In the genomic region with DNA sequence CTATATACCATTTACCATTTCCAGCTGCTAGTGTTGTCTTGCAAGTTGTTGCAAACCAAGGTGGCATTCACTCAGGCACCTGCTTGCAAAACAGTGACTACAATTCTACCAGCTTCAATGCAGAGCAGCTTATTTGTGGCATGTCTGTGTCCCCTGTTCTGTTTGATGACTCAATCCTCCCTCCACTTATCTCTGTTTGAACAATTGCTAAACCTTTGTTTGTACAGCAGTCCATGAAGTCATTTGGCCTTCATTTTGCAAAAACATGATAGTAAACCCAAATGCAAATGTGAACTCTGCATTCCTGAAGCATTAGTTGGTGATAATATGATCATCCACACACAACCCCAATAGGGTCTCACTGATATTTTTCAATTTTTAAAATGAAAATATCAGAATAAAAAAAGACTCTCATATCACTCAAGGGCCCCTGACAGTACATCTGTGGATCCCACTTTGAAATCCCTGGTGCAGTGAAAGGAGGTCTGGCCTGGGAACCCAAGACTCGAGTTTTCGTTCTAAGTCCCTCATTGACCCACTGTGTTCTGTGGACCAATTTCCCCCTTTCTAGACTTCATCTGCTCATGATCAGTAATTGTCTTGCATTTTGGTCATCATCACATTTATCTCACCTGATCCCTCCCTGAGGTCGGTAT, we compare ENCODE assay signal across 1 cellular context.
TF ChIP-seq lines count a peak whose summit lies in the region.

No MANE protein-coding gene starts in this region.

TF ChIP-seq in K562, 482 proteins besides CTCF, POLR2A, EP300 and RAD21 (continued from another document and continues in another):
- TF ChIP-seq SMAD1 (IDR thresholded peaks at IDR 0.05; ENCODE audit: low read depth, low read length, partially characterized antibody), result no peak
- no peak for TF ChIP-seq ZNF445 (CRISPR knock-in tag; IDR thresholded peaks at IDR 0.05; ENCODE audit: low read depth)
- no peak for TF ChIP-seq FUS (optimal IDR thresholded peaks at IDR 0.05; ENCODE audit: low read depth, low read length)
- no peak for TF ChIP-seq SMAD2 (IDR thresholded peaks at IDR 0.05; ENCODE audit: low read depth, low read length)
- no peak for TF ChIP-seq XRCC5 (IDR thresholded peaks at IDR 0.05; ENCODE audit: low read depth, low read length)
- peak in 1 of 2 experiments; percentile 55; a peak in 2 of 4 replicates for TF ChIP-seq MAZ (CRISPR knock-in tag; conservative IDR thresholded peaks at IDR 0.05 in 1 of 2, IDR thresholded peaks at IDR 0.05 in 1 of 2)
- TF ChIP-seq FOXA3 (CRISPR knock-in tag; conservative IDR thresholded peaks at IDR 0.05 in 1 of 2, IDR thresholded peaks at IDR 0.05 in 1 of 2), result peak; percentile 100
- no peak for TF ChIP-seq ZC3H11A (IDR thresholded peaks at IDR 0.05; ENCODE audit: low read depth, low read length)
- TF ChIP-seq, protein P1, sequence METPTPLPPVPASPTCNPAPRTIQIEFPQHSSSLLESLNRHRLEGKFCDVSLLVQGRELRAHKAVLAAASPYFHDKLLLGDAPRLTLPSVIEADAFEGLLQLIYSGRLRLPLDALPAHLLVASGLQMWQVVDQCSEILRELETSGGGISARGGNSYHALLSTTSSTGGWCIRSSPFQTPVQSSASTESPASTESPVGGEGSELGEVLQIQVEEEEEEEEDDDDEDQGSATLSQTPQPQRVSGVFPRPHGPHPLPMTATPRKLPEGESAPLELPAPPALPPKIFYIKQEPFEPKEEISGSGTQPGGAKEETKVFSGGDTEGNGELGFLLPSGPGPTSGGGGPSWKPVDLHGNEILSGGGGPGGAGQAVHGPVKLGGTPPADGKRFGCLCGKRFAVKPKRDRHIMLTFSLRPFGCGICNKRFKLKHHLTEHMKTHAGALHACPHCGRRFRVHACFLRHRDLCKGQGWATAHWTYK (CRISPR knock-in tag; IDR thresholded peaks at IDR 0.05), result 0 out of 2 replicates have a peak, but pooled peaks have one; percentile 62
- no peak for TF ChIP-seq DACH1 (IDR thresholded peaks at IDR 0.05; ENCODE audit: partially characterized antibody)
- TF ChIP-seq ZNF41 (CRISPR knock-in tag; conservative IDR thresholded peaks at IDR 0.05), result no peak
- TF ChIP-seq ARID2 (IDR thresholded peaks at IDR 0.05), result no peak
- TF ChIP-seq ZC3H4 (CRISPR knock-in tag; IDR thresholded peaks at IDR 0.05; ENCODE audit: borderline replicate concordance), result no peak
- TF ChIP-seq, protein P2, sequence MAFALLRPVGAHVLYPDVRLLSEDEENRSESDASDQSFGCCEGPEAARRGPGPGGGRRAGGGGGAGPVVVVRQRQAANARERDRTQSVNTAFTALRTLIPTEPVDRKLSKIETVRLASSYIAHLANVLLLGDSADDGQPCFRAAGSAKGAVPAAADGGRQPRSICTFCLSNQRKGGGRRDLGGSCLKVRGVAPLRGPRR (CRISPR knock-in tag; IDR thresholded peaks at IDR 0.05), result no peak
- TF ChIP-seq SREBF2 (CRISPR knock-in tag; IDR thresholded peaks at IDR 0.05), result no peak
- TF ChIP-seq MAFF (IDR thresholded peaks at IDR 0.05; ENCODE audit: low read length), result 0 out of 2 replicates have a peak, but pooled peaks have one; percentile 3
- no peak for TF ChIP-seq SP1 (CRISPR knock-in tag; IDR thresholded peaks at IDR 0.05)
- no peak for TF ChIP-seq TCFL5 (CRISPR knock-in tag; conservative IDR thresholded peaks at IDR 0.05)
- TF ChIP-seq CREBBP (IDR thresholded peaks at IDR 0.05; ENCODE audit: low read depth, low read length), result no peak
- TF ChIP-seq SMARCE1 (IDR thresholded peaks at IDR 0.05), result peak; percentile 99
- TF ChIP-seq, protein P3, sequence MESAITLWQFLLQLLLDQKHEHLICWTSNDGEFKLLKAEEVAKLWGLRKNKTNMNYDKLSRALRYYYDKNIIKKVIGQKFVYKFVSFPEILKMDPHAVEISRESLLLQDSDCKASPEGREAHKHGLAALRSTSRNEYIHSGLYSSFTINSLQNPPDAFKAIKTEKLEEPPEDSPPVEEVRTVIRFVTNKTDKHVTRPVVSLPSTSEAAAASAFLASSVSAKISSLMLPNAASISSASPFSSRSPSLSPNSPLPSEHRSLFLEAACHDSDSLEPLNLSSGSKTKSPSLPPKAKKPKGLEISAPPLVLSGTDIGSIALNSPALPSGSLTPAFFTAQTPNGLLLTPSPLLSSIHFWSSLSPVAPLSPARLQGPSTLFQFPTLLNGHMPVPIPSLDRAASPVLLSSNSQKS (CRISPR knock-in tag; IDR thresholded peaks at IDR 0.05), result no peak
- peak; percentile 56; the same call in 1 of the 2 replicates for TF ChIP-seq ZEB2 (IDR thresholded peaks at IDR 0.05)
- no peak for TF ChIP-seq IRF2 (CRISPR knock-in tag; IDR thresholded peaks at IDR 0.05)
- TF ChIP-seq ATF1 (CRISPR knock-in tag; IDR thresholded peaks at IDR 0.05), result no peak
- TF ChIP-seq ATF1 (tag; IDR thresholded peaks at IDR 0.05), result 0 out of 2 replicates have a peak, but pooled peaks have one; percentile 39
- TF ChIP-seq CBX5 (IDR thresholded peaks at IDR 0.05; ENCODE audit: borderline replicate concordance, low read depth), result no peak
- no peak for TF ChIP-seq ZNF263 (CRISPR knock-in tag; IDR thresholded peaks at IDR 0.05; ENCODE audit: borderline replicate concordance)
- no peak for TF ChIP-seq COPS2 (conservative IDR thresholded peaks at IDR 0.05)
- no peak for TF ChIP-seq ZNF77 (CRISPR knock-in tag; IDR thresholded peaks at IDR 0.05)
- TF ChIP-seq ERF (CRISPR knock-in tag; IDR thresholded peaks at IDR 0.05), result no peak
- TF ChIP-seq CREM (IDR thresholded peaks at IDR 0.05; ENCODE audit: low read depth), result peak; percentile 51; the same call in 1 of the 2 replicates
- TF ChIP-seq TEAD2 (tag; IDR thresholded peaks at IDR 0.05), result peak; percentile 56; the same call in 1 of the 2 replicates
- TF ChIP-seq RBM25 (IDR thresholded peaks at IDR 0.05; ENCODE audit: low read depth, low read length, severe bottlenecking), result no peak
- TF ChIP-seq ARNT (IDR thresholded peaks at IDR 0.05), result peak in 1 of 2 experiments; percentile 82; a peak in 1 of 4 replicates
- TF ChIP-seq, protein P4, sequence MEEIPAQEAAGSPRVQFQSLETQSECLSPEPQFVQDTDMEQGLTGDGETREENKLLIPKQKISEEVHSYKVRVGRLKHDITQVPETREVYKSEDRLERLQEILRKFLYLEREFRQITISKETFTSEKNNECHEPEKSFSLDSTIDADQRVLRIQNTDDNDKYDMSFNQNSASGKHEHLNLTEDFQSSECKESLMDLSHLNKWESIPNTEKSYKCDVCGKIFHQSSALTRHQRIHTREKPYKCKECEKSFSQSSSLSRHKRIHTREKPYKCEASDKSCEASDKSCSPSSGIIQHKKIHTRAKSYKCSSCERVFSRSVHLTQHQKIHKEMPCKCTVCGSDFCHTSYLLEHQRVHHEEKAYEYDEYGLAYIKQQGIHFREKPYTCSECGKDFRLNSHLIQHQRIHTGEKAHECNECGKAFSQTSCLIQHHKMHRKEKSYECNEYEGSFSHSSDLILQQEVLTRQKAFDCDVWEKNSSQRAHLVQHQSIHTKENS (CRISPR knock-in tag; IDR thresholded peaks at IDR 0.05), result no peak
- no peak for TF ChIP-seq PRMT5 (CRISPR knock-in tag; IDR thresholded peaks at IDR 0.05)
- TF ChIP-seq ZNF766 (CRISPR knock-in tag; conservative IDR thresholded peaks at IDR 0.05), result peak; percentile 81; the same call in 1 of the 2 replicates
- peak; percentile 71 for TF ChIP-seq NFIC (IDR thresholded peaks at IDR 0.05)
- TF ChIP-seq, protein P5, sequence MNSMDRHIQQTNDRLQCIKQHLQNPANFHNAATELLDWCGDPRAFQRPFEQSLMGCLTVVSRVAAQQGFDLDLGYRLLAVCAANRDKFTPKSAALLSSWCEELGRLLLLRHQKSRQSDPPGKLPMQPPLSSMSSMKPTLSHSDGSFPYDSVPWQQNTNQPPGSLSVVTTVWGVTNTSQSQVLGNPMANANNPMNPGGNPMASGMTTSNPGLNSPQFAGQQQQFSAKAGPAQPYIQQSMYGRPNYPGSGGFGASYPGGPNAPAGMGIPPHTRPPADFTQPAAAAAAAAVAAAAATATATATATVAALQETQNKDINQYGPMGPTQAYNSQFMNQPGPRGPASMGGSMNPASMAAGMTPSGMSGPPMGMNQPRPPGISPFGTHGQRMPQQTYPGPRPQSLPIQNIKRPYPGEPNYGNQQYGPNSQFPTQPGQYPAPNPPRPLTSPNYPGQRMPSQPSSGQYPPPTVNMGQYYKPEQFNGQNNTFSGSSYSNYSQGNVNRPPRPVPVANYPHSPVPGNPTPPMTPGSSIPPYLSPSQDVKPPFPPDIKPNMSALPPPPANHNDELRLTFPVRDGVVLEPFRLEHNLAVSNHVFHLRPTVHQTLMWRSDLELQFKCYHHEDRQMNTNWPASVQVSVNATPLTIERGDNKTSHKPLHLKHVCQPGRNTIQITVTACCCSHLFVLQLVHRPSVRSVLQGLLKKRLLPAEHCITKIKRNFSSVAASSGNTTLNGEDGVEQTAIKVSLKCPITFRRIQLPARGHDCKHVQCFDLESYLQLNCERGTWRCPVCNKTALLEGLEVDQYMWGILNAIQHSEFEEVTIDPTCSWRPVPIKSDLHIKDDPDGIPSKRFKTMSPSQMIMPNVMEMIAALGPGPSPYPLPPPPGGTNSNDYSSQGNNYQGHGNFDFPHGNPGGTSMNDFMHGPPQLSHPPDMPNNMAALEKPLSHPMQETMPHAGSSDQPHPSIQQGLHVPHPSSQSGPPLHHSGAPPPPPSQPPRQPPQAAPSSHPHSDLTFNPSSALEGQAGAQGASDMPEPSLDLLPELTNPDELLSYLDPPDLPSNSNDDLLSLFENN (IDR thresholded peaks at IDR 0.05; ENCODE audit: low read depth in 2 of 2, low read length in 2 of 2), result peak in 1 of 2 experiments; percentile 94; a peak in 2 of 4 replicates
- TF ChIP-seq, protein P6, sequence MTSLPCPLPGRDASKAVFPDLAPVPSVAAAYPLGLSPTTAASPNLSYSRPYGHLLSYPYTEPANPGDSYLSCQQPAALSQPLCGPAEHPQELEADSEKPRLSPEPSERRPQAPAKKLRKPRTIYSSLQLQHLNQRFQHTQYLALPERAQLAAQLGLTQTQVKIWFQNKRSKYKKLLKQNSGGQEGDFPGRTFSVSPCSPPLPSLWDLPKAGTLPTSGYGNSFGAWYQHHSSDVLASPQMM (CRISPR knock-in tag; IDR thresholded peaks at IDR 0.05), result no peak
- no peak for TF ChIP-seq HIVEP1 (CRISPR knock-in tag; IDR thresholded peaks at IDR 0.05)
- peak; percentile 80 for TF ChIP-seq KLF16 (IDR thresholded peaks at IDR 0.05)
- peak; percentile 76 for TF ChIP-seq CTBP1 (IDR thresholded peaks at IDR 0.05; ENCODE audit: borderline replicate concordance)
- no peak for TF ChIP-seq HNRNPUL1 (IDR thresholded peaks at IDR 0.05; ENCODE audit: low read length)
- TF ChIP-seq, protein P7, sequence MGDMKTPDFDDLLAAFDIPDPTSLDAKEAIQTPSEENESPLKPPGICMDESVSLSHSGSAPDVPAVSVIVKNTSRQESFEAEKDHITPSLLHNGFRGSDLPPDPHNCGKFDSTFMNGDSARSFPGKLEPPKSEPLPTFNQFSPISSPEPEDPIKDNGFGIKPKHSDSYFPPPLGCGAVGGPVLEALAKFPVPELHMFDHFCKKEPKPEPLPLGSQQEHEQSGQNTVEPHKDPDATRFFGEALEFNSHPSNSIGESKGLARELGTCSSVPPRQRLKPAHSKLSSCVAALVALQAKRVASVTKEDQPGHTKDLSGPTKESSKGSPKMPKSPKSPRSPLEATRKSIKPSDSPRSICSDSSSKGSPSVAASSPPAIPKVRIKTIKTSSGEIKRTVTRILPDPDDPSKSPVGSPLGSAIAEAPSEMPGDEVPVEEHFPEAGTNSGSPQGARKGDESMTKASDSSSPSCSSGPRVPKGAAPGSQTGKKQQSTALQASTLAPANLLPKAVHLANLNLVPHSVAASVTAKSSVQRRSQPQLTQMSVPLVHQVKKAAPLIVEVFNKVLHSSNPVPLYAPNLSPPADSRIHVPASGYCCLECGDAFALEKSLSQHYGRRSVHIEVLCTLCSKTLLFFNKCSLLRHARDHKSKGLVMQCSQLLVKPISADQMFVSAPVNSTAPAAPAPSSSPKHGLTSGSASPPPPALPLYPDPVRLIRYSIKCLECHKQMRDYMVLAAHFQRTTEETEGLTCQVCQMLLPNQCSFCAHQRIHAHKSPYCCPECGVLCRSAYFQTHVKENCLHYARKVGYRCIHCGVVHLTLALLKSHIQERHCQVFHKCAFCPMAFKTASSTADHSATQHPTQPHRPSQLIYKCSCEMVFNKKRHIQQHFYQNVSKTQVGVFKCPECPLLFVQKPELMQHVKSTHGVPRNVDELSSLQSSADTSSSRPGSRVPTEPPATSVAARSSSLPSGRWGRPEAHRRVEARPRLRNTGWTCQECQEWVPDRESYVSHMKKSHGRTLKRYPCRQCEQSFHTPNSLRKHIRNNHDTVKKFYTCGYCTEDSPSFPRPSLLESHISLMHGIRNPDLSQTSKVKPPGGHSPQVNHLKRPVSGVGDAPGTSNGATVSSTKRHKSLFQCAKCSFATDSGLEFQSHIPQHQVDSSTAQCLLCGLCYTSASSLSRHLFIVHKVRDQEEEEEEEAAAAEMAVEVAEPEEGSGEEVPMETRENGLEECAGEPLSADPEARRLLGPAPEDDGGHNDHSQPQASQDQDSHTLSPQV (IDR thresholded peaks at IDR 0.05), result no peak
- peak; percentile 99 for TF ChIP-seq SMARCA4 (IDR thresholded peaks at IDR 0.05)
- no peak for TF ChIP-seq PRPF4 (IDR thresholded peaks at IDR 0.05; ENCODE audit: insufficient read depth, low read depth, low read length, poor library complexity, severe bottlenecking)
- TF ChIP-seq, protein P8, sequence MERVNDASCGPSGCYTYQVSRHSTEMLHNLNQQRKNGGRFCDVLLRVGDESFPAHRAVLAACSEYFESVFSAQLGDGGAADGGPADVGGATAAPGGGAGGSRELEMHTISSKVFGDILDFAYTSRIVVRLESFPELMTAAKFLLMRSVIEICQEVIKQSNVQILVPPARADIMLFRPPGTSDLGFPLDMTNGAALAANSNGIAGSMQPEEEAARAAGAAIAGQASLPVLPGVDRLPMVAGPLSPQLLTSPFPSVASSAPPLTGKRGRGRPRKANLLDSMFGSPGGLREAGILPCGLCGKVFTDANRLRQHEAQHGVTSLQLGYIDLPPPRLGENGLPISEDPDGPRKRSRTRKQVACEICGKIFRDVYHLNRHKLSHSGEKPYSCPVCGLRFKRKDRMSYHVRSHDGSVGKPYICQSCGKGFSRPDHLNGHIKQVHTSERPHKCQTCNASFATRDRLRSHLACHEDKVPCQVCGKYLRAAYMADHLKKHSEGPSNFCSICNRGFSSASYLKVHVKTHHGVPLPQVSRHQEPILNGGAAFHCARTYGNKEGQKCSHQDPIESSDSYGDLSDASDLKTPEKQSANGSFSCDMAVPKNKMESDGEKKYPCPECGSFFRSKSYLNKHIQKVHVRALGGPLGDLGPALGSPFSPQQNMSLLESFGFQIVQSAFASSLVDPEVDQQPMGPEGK (CRISPR knock-in tag; IDR thresholded peaks at IDR 0.05; ENCODE audit: borderline replicate concordance), result no peak
- no peak for TF ChIP-seq ZNF436 (CRISPR knock-in tag; IDR thresholded peaks at IDR 0.05)
- no peak for TF ChIP-seq MCM2 (IDR thresholded peaks at IDR 0.05; ENCODE audit: low read depth)
- TF ChIP-seq, protein P9, sequence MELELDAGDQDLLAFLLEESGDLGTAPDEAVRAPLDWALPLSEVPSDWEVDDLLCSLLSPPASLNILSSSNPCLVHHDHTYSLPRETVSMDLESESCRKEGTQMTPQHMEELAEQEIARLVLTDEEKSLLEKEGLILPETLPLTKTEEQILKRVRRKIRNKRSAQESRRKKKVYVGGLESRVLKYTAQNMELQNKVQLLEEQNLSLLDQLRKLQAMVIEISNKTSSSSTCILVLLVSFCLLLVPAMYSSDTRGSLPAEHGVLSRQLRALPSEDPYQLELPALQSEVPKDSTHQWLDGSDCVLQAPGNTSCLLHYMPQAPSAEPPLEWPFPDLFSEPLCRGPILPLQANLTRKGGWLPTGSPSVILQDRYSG (tag; conservative IDR thresholded peaks at IDR 0.05; ENCODE audit: low read depth), result no peak
- TF ChIP-seq SMAD3 (CRISPR knock-in tag; conservative IDR thresholded peaks at IDR 0.05), result peak; percentile 73
- peak; percentile 95 for TF ChIP-seq CBFA2T3 (IDR thresholded peaks at IDR 0.05)
